Comparison of ENCODE assay signal across 2 cellular contexts in genomic region chr9:124506931-124507879, GRCh38.
TF ChIP-seq lines count a peak whose summit lies in the region.

Gene NR5A1, minus strand, starts transcription at chr9:124507399. Its CDS starts 4,004 bp downstream, at chr9:124503395.

TF ChIP-seq in WTC11, 78 proteins besides CTCF, POLR2A, EP300 and RAD21 (continued from another document):
- TF ChIP-seq, protein P1, sequence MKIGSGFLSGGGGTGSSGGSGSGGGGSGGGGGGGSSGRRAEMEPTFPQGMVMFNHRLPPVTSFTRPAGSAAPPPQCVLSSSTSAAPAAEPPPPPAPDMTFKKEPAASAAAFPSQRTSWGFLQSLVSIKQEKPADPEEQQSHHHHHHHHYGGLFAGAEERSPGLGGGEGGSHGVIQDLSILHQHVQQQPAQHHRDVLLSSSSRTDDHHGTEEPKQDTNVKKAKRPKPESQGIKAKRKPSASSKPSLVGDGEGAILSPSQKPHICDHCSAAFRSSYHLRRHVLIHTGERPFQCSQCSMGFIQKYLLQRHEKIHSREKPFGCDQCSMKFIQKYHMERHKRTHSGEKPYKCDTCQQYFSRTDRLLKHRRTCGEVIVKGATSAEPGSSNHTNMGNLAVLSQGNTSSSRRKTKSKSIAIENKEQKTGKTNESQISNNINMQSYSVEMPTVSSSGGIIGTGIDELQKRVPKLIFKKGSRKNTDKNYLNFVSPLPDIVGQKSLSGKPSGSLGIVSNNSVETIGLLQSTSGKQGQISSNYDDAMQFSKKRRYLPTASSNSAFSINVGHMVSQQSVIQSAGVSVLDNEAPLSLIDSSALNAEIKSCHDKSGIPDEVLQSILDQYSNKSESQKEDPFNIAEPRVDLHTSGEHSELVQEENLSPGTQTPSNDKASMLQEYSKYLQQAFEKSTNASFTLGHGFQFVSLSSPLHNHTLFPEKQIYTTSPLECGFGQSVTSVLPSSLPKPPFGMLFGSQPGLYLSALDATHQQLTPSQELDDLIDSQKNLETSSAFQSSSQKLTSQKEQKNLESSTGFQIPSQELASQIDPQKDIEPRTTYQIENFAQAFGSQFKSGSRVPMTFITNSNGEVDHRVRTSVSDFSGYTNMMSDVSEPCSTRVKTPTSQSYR (CRISPR knock-in tag; IDR thresholded peaks at IDR 0.05) = no peak
- TF ChIP-seq, protein P2, sequence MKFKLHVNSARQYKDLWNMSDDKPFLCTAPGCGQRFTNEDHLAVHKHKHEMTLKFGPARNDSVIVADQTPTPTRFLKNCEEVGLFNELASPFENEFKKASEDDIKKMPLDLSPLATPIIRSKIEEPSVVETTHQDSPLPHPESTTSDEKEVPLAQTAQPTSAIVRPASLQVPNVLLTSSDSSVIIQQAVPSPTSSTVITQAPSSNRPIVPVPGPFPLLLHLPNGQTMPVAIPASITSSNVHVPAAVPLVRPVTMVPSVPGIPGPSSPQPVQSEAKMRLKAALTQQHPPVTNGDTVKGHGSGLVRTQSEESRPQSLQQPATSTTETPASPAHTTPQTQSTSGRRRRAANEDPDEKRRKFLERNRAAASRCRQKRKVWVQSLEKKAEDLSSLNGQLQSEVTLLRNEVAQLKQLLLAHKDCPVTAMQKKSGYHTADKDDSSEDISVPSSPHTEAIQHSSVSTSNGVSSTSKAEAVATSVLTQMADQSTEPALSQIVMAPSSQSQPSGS (CRISPR knock-in tag; IDR thresholded peaks at IDR 0.05; ENCODE audit: borderline replicate concordance, low read depth) = no peak
- TF ChIP-seq ZNF232 (CRISPR knock-in tag; IDR thresholded peaks at IDR 0.05) (no peak), TCF7 (CRISPR knock-in tag; IDR thresholded peaks at IDR 0.05; ENCODE audit: low read depth) (no peak), FOXP1 (CRISPR knock-in tag; IDR thresholded peaks at IDR 0.05; ENCODE audit: borderline replicate concordance) (no peak), IRF1 (CRISPR knock-in tag; IDR thresholded peaks at IDR 0.05) (no peak)

TF ChIP-seq in HepG2, 621 proteins besides CTCF, POLR2A, EP300 and RAD21 (continued from another document and continues in another):
- TF ChIP-seq, protein P3, sequence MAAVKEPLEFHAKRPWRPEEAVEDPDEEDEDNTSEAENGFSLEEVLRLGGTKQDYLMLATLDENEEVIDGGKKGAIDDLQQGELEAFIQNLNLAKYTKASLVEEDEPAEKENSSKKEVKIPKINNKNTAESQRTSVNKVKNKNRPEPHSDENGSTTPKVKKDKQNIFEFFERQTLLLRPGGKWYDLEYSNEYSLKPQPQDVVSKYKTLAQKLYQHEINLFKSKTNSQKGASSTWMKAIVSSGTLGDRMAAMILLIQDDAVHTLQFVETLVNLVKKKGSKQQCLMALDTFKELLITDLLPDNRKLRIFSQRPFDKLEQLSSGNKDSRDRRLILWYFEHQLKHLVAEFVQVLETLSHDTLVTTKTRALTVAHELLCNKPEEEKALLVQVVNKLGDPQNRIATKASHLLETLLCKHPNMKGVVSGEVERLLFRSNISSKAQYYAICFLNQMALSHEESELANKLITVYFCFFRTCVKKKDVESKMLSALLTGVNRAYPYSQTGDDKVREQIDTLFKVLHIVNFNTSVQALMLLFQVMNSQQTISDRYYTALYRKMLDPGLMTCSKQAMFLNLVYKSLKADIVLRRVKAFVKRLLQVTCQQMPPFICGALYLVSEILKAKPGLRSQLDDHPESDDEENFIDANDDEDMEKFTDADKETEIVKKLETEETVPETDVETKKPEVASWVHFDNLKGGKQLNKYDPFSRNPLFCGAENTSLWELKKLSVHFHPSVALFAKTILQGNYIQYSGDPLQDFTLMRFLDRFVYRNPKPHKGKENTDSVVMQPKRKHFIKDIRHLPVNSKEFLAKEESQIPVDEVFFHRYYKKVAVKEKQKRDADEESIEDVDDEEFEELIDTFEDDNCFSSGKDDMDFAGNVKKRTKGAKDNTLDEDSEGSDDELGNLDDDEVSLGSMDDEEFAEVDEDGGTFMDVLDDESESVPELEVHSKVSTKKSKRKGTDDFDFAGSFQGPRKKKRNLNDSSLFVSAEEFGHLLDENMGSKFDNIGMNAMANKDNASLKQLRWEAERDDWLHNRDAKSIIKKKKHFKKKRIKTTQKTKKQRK (IDR thresholded peaks at IDR 0.05; ENCODE audit: low read length) = no peak
- TF ChIP-seq ZNF530 (CRISPR knock-in tag; IDR thresholded peaks at IDR 0.05; ENCODE audit: low read depth) (no peak), ZNF674 (CRISPR knock-in tag; IDR thresholded peaks at IDR 0.05; ENCODE audit: low read depth) (0 out of 2 replicates have a peak, but pooled peaks have one; percentile 38), ZNF282 (IDR thresholded peaks at IDR 0.05; ENCODE audit: partially characterized antibody) (no peak), ZNF33B (CRISPR knock-in tag; IDR thresholded peaks at IDR 0.05) (0 out of 2 replicates have a peak, but pooled peaks have one; percentile 29), ERF (CRISPR knock-in tag; IDR thresholded peaks at IDR 0.05) (peak; percentile 35), HDAC1 (CRISPR knock-in tag; IDR thresholded peaks at IDR 0.05) (peak; percentile 24), ZNF883 (CRISPR knock-in tag; IDR thresholded peaks at IDR 0.05; ENCODE audit: not compliant biosample characterization) (peak; percentile 90), GTF2F1 (IDR thresholded peaks at IDR 0.05; ENCODE audit: low read length) (no peak), ZNF101 (CRISPR knock-in tag; IDR thresholded peaks at IDR 0.05; ENCODE audit: borderline replicate concordance, low read depth) (no peak), ZNF569 (CRISPR knock-in tag; IDR thresholded peaks at IDR 0.05; ENCODE audit: borderline replicate concordance) (no peak), PHF5A (CRISPR knock-in tag; IDR thresholded peaks at IDR 0.05; ENCODE audit: low read depth, unreplicated experiment) (no peak), GLMP (CRISPR knock-in tag; IDR thresholded peaks at IDR 0.05; ENCODE audit: borderline replicate concordance) (no peak), KLF16 (CRISPR knock-in tag; IDR thresholded peaks at IDR 0.05) (peak in 1 of 2 experiments; percentile 54; a peak in 1 of 4 replicates), ZNF350 (CRISPR knock-in tag; IDR thresholded peaks at IDR 0.05; ENCODE audit: borderline replicate concordance, low read depth) (0 out of 2 replicates have a peak, but pooled peaks have one; percentile 31), PAX8 (CRISPR knock-in tag; IDR thresholded peaks at IDR 0.05; ENCODE audit: borderline replicate concordance) (no peak), DR1 (CRISPR knock-in tag; IDR thresholded peaks at IDR 0.05) (no peak; the same call in 1 of the 2 replicates), ZFP36L2 (CRISPR knock-in tag; IDR thresholded peaks at IDR 0.05) (0 out of 2 replicates have a peak, but pooled peaks have one; percentile 34), ZSCAN29 (CRISPR knock-in tag; conservative IDR thresholded peaks at IDR 0.05) (no peak), ETV5 (CRISPR knock-in tag; IDR thresholded peaks at IDR 0.05; ENCODE audit: borderline replicate concordance) (peak; percentile 82), NFE2L2 (IDR thresholded peaks at IDR 0.05; ENCODE audit: low read length) (no peak), ATAD3A (CRISPR knock-in tag; IDR thresholded peaks at IDR 0.05) (no peak), NR1H2 (CRISPR knock-in tag; IDR thresholded peaks at IDR 0.05; ENCODE audit: borderline replicate concordance, low read depth) (peak; percentile 69; the same call in 1 of the 2 replicates), FOXP1 (IDR thresholded peaks at IDR 0.05) (no peak), FOXP1 (CRISPR knock-in tag; IDR thresholded peaks at IDR 0.05) (no peak; the same call in 1 of the 2 replicates), HMG20B (CRISPR knock-in tag; conservative IDR thresholded peaks at IDR 0.05) (no peak), ZNF362 (CRISPR knock-in tag; IDR thresholded peaks at IDR 0.05; ENCODE audit: borderline replicate concordance) (peak; percentile 65), ISL2 (CRISPR knock-in tag; IDR thresholded peaks at IDR 0.05) (no peak; the same call in 1 of the 2 replicates), ZNF615 (CRISPR knock-in tag; IDR thresholded peaks at IDR 0.05; ENCODE audit: borderline replicate concordance) (no peak), EEA1 (CRISPR knock-in tag; IDR thresholded peaks at IDR 0.05; ENCODE audit: borderline replicate concordance) (no peak), ZNF772 (CRISPR knock-in tag; IDR thresholded peaks at IDR 0.05) (no peak; the same call in 1 of the 2 replicates), NFYB (CRISPR knock-in tag; IDR thresholded peaks at IDR 0.05) (peak; percentile 66; the same call in 1 of the 2 replicates)
- TF ChIP-seq, protein P4, sequence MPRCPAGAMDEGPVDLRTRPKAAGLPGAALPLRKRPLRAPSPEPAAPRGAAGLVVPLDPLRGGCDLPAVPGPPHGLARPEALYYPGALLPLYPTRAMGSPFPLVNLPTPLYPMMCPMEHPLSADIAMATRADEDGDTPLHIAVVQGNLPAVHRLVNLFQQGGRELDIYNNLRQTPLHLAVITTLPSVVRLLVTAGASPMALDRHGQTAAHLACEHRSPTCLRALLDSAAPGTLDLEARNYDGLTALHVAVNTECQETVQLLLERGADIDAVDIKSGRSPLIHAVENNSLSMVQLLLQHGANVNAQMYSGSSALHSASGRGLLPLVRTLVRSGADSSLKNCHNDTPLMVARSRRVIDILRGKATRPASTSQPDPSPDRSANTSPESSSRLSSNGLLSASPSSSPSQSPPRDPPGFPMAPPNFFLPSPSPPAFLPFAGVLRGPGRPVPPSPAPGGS (CRISPR knock-in tag; IDR thresholded peaks at IDR 0.05) = peak; percentile 65
- TF ChIP-seq, protein P5, sequence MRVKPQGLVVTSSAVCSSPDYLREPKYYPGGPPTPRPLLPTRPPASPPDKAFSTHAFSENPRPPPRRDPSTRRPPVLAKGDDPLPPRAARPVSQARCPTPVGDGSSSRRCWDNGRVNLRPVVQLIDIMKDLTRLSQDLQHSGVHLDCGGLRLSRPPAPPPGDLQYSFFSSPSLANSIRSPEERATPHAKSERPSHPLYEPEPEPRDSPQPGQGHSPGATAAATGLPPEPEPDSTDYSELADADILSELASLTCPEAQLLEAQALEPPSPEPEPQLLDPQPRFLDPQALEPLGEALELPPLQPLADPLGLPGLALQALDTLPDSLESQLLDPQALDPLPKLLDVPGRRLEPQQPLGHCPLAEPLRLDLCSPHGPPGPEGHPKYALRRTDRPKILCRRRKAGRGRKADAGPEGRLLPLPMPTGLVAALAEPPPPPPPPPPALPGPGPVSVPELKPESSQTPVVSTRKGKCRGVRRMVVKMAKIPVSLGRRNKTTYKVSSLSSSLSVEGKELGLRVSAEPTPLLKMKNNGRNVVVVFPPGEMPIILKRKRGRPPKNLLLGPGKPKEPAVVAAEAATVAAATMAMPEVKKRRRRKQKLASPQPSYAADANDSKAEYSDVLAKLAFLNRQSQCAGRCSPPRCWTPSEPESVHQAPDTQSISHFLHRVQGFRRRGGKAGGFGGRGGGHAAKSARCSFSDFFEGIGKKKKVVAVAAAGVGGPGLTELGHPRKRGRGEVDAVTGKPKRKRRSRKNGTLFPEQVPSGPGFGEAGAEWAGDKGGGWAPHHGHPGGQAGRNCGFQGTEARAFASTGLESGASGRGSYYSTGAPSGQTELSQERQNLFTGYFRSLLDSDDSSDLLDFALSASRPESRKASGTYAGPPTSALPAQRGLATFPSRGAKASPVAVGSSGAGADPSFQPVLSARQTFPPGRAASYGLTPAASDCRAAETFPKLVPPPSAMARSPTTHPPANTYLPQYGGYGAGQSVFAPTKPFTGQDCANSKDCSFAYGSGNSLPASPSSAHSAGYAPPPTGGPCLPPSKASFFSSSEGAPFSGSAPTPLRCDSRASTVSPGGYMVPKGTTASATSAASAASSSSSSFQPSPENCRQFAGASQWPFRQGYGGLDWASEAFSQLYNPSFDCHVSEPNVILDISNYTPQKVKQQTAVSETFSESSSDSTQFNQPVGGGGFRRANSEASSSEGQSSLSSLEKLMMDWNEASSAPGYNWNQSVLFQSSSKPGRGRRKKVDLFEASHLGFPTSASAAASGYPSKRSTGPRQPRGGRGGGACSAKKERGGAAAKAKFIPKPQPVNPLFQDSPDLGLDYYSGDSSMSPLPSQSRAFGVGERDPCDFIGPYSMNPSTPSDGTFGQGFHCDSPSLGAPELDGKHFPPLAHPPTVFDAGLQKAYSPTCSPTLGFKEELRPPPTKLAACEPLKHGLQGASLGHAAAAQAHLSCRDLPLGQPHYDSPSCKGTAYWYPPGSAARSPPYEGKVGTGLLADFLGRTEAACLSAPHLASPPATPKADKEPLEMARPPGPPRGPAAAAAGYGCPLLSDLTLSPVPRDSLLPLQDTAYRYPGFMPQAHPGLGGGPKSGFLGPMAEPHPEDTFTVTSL (CRISPR knock-in tag; IDR thresholded peaks at IDR 0.05; ENCODE audit: borderline replicate concordance) = no peak; the same call in 1 of the 2 replicates
- TF ChIP-seq, protein P6, sequence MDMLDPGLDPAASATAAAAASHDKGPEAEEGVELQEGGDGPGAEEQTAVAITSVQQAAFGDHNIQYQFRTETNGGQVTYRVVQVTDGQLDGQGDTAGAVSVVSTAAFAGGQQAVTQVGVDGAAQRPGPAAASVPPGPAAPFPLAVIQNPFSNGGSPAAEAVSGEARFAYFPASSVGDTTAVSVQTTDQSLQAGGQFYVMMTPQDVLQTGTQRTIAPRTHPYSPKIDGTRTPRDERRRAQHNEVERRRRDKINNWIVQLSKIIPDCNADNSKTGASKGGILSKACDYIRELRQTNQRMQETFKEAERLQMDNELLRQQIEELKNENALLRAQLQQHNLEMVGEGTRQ (IDR thresholded peaks at IDR 0.05; ENCODE audit: low read depth, low read length) = peak; percentile 81
- TF ChIP-seq, protein P6 (CRISPR knock-in tag; IDR thresholded peaks at IDR 0.05; ENCODE audit: borderline replicate concordance) = peak; percentile 93; the same call in 1 of the 2 replicates
